In the genomic region with DNA sequence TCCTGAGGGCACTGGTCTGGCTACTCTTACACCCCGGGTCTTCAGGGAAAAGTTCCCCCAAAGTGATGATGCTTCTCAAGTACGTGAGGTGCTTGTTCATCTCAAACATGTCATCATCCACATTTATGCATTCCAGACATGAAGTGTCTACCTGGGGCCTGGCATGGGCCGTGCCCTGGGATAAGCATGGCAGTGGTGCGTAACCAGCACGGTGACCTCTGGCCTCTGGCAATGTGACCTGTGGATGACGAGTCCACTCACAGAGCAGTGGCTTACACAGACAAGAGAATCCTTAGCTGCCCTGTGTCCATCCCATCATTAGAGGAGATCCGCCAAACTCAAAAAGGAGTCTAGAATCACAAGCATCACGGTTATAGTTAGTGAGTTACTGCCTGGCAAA, we compare ENCODE assay signal across 1 cellular context.
TF ChIP-seq lines count a peak whose summit lies in the region.

No MANE protein-coding gene starts in this region.

TF ChIP-seq in K562, 482 proteins besides CTCF, POLR2A, EP300 and RAD21 (continued from another document):
- TF ChIP-seq, protein P1, sequence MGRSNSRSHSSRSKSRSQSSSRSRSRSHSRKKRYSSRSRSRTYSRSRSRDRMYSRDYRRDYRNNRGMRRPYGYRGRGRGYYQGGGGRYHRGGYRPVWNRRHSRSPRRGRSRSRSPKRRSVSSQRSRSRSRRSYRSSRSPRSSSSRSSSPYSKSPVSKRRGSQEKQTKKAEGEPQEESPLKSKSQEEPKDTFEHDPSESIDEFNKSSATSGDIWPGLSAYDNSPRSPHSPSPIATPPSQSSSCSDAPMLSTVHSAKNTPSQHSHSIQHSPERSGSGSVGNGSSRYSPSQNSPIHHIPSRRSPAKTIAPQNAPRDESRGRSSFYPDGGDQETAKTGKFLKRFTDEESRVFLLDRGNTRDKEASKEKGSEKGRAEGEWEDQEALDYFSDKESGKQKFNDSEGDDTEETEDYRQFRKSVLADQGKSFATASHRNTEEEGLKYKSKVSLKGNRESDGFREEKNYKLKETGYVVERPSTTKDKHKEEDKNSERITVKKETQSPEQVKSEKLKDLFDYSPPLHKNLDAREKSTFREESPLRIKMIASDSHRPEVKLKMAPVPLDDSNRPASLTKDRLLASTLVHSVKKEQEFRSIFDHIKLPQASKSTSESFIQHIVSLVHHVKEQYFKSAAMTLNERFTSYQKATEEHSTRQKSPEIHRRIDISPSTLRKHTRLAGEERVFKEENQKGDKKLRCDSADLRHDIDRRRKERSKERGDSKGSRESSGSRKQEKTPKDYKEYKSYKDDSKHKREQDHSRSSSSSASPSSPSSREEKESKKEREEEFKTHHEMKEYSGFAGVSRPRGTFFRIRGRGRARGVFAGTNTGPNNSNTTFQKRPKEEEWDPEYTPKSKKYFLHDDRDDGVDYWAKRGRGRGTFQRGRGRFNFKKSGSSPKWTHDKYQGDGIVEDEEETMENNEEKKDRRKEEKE (IDR thresholded peaks at IDR 0.05; ENCODE audit: borderline replicate concordance in 1 of 2, control insufficient read depth in 1 of 2, low read depth in 2 of 2, low read length in 1 of 2), result no peak
- TF ChIP-seq, protein P2, sequence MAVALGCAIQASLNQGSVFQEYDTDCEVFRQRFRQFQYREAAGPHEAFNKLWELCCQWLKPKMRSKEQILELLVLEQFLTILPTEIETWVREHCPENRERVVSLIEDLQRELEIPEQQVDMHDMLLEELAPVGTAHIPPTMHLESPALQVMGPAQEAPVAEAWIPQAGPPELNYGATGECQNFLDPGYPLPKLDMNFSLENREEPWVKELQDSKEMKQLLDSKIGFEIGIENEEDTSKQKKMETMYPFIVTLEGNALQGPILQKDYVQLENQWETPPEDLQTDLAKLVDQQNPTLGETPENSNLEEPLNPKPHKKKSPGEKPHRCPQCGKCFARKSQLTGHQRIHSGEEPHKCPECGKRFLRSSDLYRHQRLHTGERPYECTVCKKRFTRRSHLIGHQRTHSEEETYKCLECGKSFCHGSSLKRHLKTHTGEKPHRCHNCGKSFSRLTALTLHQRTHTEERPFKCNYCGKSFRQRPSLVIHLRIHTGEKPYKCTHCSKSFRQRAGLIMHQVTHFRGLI (CRISPR knock-in tag; IDR thresholded peaks at IDR 0.05), result no peak
- TF ChIP-seq, protein P3, sequence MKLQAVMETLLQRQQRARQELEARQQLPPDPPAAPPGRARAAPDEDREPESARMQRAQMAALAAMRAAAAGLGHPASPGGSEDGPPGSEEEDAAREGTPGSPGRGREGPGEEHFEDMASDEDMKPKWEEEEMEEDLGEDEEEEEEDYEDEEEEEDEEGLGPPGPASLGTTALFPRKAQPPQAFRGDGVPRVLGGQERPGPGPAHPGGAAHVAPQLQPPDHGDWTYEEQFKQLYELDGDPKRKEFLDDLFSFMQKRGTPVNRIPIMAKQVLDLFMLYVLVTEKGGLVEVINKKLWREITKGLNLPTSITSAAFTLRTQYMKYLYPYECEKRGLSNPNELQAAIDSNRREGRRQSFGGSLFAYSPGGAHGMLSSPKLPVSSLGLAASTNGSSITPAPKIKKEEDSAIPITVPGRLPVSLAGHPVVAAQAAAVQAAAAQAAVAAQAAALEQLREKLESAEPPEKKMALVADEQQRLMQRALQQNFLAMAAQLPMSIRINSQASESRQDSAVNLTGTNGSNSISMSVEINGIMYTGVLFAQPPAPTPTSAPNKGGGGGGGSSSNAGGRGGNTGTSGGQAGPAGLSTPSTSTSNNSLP (IDR thresholded peaks at IDR 0.05; ENCODE audit: borderline replicate concordance, low read depth, low read length), result no peak
- TF ChIP-seq NCOA6 (IDR thresholded peaks at IDR 0.05) (no peak), JUND (IDR thresholded peaks at IDR 0.05; ENCODE audit: borderline replicate concordance, low read depth, low read length) (no peak), JUND (tag; IDR thresholded peaks at IDR 0.05; ENCODE audit: borderline replicate concordance, low read depth, low read length) (no peak), JUN (IDR thresholded peaks at IDR 0.05; ENCODE audit: borderline replicate concordance, low read depth, low read length) (no peak), JUN (CRISPR knock-in tag; IDR thresholded peaks at IDR 0.05; ENCODE audit: borderline replicate concordance) (no peak), CCAR2 (IDR thresholded peaks at IDR 0.05; ENCODE audit: low read depth, low read length) (no peak), SMC3 (conservative IDR thresholded peaks at IDR 0.05; ENCODE audit: insufficient read depth, low read depth, low read length) (no peak), ZFX (CRISPR knock-in tag; IDR thresholded peaks at IDR 0.05) (no peak), HMG20A (CRISPR knock-in tag; conservative IDR thresholded peaks at IDR 0.05) (no peak), CREM (IDR thresholded peaks at IDR 0.05; ENCODE audit: low read depth) (no peak), RFX1 (IDR thresholded peaks at IDR 0.05) (no peak), ZC3H11A (IDR thresholded peaks at IDR 0.05; ENCODE audit: low read depth, low read length) (no peak)
- TF ChIP-seq, protein P4, sequence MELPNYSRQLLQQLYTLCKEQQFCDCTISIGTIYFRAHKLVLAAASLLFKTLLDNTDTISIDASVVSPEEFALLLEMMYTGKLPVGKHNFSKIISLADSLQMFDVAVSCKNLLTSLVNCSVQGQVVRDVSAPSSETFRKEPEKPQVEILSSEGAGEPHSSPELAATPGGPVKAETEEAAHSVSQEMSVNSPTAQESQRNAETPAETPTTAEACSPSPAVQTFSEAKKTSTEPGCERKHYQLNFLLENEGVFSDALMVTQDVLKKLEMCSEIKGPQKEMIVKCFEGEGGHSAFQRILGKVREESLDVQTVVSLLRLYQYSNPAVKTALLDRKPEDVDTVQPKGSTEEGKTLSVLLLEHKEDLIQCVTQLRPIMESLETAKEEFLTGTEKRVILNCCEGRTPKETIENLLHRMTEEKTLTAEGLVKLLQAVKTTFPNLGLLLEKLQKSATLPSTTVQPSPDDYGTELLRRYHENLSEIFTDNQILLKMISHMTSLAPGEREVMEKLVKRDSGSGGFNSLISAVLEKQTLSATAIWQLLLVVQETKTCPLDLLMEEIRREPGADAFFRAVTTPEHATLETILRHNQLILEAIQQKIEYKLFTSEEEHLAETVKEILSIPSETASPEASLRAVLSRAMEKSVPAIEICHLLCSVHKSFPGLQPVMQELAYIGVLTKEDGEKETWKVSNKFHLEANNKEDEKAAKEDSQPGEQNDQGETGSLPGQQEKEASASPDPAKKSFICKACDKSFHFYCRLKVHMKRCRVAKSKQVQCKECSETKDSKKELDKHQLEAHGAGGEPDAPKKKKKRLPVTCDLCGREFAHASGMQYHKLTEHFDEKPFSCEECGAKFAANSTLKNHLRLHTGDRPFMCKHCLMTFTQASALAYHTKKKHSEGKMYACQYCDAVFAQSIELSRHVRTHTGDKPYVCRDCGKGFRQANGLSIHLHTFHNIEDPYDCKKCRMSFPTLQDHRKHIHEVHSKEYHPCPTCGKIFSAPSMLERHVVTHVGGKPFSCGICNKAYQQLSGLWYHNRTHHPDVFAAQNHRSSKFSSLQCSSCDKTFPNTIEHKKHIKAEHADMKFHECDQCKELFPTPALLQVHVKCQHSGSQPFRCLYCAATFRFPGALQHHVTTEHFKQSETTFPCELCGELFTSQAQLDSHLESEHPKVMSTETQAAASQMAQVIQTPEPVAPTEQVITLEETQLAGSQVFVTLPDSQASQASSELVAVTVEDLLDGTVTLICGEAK (IDR thresholded peaks at IDR 0.05), result no peak
- TF ChIP-seq, protein P4 (CRISPR knock-in tag; IDR thresholded peaks at IDR 0.05), result no peak
- TF ChIP-seq, protein P5, sequence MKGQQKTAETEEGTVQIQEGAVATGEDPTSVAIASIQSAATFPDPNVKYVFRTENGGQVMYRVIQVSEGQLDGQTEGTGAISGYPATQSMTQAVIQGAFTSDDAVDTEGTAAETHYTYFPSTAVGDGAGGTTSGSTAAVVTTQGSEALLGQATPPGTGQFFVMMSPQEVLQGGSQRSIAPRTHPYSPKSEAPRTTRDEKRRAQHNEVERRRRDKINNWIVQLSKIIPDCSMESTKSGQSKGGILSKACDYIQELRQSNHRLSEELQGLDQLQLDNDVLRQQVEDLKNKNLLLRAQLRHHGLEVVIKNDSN (CRISPR knock-in tag; IDR thresholded peaks at IDR 0.05), result no peak
- TF ChIP-seq, protein P6, sequence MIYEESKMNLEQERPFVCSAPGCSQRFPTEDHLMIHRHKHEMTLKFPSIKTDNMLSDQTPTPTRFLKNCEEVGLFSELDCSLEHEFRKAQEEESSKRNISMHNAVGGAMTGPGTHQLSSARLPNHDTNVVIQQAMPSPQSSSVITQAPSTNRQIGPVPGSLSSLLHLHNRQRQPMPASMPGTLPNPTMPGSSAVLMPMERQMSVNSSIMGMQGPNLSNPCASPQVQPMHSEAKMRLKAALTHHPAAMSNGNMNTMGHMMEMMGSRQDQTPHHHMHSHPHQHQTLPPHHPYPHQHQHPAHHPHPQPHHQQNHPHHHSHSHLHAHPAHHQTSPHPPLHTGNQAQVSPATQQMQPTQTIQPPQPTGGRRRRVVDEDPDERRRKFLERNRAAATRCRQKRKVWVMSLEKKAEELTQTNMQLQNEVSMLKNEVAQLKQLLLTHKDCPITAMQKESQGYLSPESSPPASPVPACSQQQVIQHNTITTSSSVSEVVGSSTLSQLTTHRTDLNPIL (CRISPR knock-in tag; IDR thresholded peaks at IDR 0.05), result no peak
- TF ChIP-seq, protein P7, sequence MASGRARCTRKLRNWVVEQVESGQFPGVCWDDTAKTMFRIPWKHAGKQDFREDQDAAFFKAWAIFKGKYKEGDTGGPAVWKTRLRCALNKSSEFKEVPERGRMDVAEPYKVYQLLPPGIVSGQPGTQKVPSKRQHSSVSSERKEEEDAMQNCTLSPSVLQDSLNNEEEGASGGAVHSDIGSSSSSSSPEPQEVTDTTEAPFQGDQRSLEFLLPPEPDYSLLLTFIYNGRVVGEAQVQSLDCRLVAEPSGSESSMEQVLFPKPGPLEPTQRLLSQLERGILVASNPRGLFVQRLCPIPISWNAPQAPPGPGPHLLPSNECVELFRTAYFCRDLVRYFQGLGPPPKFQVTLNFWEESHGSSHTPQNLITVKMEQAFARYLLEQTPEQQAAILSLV (tag; IDR thresholded peaks at IDR 0.05), result no peak
